ENCODE assay signal across 2 cellular contexts in the genomic region with DNA sequence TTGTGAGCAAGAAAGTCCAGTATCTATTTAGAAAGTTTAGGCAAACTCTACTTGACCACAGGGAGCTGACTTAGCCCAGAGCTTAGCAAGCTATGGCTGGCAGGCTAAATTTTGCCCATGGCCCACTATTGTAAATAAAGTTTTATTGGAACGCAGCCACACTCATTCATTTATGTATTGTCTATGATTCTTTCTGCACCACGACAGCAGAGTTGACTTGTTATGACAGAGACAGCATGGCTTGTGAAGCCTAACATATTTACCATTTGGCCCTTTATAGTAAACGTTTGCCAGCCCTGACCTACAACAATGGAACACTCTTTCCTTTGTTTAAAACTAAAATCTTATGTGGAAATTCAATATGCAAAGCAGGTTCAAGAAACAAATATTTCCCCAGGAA.
TF ChIP-seq lines count a peak whose summit lies in the region.

No MANE protein-coding gene starts in this region.

TF ChIP-seq in HepG2, 621 proteins besides CTCF, POLR2A, EP300 and RAD21:
- TF ChIP-seq HBP1 (CRISPR knock-in tag; IDR thresholded peaks at IDR 0.05; ENCODE audit: low read depth) (no peak), ZNF234 (CRISPR knock-in tag; conservative IDR thresholded peaks at IDR 0.05) (no peak), ZNF33A (CRISPR knock-in tag; IDR thresholded peaks at IDR 0.05; ENCODE audit: borderline replicate concordance) (no peak), ZNF556 (CRISPR knock-in tag; IDR thresholded peaks at IDR 0.05; ENCODE audit: borderline replicate concordance) (no peak), ZBTB40 (IDR thresholded peaks at IDR 0.05) (no peak; the same call in 1 of the 2 replicates), ZBTB40 (CRISPR knock-in tag; IDR thresholded peaks at IDR 0.05) (peak; percentile 82)

TF ChIP-seq in K562, 482 proteins besides CTCF, POLR2A, EP300 and RAD21 (continued from another document):
- TF ChIP-seq ZBTB40 (IDR thresholded peaks at IDR 0.05) = peak; percentile 87
- TF ChIP-seq ZBTB40 (CRISPR knock-in tag; IDR thresholded peaks at IDR 0.05) = peak; percentile 63
TF ChIP-seq in K562: peak in this region for 1.
